In genomic region chr16:1256874-1257322, GRCh38 we compare ENCODE assay signal across 2 cellular contexts.
TF ChIP-seq lines count a peak whose summit lies in the region.

No MANE protein-coding gene starts in this region.

TF ChIP-seq in A549, 52 proteins besides CTCF, POLR2A, EP300 and RAD21:
- TF ChIP-seq ZFP36 (IDR thresholded peaks at IDR 0.05; ENCODE audit: borderline replicate concordance, partially characterized antibody) (no peak), CEBPB (IDR thresholded peaks at IDR 0.05) (no peak)

TF ChIP-seq in K562, 482 proteins besides CTCF, POLR2A, EP300 and RAD21:
- TF ChIP-seq TCF7L2 (IDR thresholded peaks at IDR 0.05; ENCODE audit: low read depth, low read length) (no peak), THRAP3 (IDR thresholded peaks at IDR 0.05; ENCODE audit: borderline replicate concordance) (no peak)
